Comparison of ENCODE assay signal across 1 cellular context in the genomic region with DNA sequence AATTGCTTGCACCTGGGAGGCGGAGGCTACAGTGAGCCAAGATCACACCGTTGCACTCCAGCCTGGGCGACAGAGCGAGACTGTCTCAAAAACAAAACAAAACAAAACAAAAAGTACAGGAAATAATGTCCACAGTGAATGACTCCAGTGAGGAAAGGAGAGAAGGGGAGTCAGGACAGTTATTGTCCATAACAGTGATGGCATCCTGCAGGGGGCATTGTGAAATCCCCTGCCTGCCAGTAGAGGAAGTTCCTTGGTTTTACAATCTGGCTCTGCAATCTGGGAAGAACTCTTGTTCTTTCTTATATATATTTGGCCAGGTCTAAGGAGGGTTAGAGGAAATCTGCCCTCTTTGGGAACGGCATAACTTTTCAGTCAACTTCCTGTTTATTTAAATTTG.
TF ChIP-seq lines count a peak whose summit lies in the region.

No MANE protein-coding gene starts in this region.

TF ChIP-seq in H1, 55 proteins besides CTCF, POLR2A, EP300 and RAD21:
- TF ChIP-seq, protein P1, sequence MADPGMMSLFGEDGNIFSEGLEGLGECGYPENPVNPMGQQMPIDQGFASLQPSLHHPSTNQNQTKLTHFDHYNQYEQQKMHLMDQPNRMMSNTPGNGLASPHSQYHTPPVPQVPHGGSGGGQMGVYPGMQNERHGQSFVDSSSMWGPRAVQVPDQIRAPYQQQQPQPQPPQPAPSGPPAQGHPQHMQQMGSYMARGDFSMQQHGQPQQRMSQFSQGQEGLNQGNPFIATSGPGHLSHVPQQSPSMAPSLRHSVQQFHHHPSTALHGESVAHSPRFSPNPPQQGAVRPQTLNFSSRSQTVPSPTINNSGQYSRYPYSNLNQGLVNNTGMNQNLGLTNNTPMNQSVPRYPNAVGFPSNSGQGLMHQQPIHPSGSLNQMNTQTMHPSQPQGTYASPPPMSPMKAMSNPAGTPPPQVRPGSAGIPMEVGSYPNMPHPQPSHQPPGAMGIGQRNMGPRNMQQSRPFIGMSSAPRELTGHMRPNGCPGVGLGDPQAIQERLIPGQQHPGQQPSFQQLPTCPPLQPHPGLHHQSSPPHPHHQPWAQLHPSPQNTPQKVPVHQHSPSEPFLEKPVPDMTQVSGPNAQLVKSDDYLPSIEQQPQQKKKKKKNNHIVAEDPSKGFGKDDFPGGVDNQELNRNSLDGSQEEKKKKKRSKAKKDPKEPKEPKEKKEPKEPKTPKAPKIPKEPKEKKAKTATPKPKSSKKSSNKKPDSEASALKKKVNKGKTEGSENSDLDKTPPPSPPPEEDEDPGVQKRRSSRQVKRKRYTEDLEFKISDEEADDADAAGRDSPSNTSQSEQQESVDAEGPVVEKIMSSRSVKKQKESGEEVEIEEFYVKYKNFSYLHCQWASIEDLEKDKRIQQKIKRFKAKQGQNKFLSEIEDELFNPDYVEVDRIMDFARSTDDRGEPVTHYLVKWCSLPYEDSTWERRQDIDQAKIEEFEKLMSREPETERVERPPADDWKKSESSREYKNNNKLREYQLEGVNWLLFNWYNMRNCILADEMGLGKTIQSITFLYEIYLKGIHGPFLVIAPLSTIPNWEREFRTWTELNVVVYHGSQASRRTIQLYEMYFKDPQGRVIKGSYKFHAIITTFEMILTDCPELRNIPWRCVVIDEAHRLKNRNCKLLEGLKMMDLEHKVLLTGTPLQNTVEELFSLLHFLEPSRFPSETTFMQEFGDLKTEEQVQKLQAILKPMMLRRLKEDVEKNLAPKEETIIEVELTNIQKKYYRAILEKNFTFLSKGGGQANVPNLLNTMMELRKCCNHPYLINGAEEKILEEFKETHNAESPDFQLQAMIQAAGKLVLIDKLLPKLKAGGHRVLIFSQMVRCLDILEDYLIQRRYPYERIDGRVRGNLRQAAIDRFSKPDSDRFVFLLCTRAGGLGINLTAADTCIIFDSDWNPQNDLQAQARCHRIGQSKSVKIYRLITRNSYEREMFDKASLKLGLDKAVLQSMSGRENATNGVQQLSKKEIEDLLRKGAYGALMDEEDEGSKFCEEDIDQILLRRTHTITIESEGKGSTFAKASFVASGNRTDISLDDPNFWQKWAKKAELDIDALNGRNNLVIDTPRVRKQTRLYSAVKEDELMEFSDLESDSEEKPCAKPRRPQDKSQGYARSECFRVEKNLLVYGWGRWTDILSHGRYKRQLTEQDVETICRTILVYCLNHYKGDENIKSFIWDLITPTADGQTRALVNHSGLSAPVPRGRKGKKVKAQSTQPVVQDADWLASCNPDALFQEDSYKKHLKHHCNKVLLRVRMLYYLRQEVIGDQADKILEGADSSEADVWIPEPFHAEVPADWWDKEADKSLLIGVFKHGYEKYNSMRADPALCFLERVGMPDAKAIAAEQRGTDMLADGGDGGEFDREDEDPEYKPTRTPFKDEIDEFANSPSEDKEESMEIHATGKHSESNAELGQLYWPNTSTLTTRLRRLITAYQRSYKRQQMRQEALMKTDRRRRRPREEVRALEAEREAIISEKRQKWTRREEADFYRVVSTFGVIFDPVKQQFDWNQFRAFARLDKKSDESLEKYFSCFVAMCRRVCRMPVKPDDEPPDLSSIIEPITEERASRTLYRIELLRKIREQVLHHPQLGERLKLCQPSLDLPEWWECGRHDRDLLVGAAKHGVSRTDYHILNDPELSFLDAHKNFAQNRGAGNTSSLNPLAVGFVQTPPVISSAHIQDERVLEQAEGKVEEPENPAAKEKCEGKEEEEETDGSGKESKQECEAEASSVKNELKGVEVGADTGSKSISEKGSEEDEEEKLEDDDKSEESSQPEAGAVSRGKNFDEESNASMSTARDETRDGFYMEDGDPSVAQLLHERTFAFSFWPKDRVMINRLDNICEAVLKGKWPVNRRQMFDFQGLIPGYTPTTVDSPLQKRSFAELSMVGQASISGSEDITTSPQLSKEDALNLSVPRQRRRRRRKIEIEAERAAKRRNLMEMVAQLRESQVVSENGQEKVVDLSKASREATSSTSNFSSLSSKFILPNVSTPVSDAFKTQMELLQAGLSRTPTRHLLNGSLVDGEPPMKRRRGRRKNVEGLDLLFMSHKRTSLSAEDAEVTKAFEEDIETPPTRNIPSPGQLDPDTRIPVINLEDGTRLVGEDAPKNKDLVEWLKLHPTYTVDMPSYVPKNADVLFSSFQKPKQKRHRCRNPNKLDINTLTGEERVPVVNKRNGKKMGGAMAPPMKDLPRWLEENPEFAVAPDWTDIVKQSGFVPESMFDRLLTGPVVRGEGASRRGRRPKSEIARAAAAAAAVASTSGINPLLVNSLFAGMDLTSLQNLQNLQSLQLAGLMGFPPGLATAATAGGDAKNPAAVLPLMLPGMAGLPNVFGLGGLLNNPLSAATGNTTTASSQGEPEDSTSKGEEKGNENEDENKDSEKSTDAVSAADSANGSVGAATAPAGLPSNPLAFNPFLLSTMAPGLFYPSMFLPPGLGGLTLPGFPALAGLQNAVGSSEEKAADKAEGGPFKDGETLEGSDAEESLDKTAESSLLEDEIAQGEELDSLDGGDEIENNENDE (IDR thresholded peaks at IDR 0.05; ENCODE audit: insufficient replicate concordance, low read length): no peak
- TF ChIP-seq CEBPB (IDR thresholded peaks at IDR 0.05; ENCODE audit: low read depth, low read length) (peak; percentile 70), TAF7 (optimal IDR thresholded peaks at IDR 0.05; ENCODE audit: borderline replicate concordance, low read depth, low read length) (no peak)
